9 cellular contexts compared by ENCODE assay signal in the genomic region with DNA sequence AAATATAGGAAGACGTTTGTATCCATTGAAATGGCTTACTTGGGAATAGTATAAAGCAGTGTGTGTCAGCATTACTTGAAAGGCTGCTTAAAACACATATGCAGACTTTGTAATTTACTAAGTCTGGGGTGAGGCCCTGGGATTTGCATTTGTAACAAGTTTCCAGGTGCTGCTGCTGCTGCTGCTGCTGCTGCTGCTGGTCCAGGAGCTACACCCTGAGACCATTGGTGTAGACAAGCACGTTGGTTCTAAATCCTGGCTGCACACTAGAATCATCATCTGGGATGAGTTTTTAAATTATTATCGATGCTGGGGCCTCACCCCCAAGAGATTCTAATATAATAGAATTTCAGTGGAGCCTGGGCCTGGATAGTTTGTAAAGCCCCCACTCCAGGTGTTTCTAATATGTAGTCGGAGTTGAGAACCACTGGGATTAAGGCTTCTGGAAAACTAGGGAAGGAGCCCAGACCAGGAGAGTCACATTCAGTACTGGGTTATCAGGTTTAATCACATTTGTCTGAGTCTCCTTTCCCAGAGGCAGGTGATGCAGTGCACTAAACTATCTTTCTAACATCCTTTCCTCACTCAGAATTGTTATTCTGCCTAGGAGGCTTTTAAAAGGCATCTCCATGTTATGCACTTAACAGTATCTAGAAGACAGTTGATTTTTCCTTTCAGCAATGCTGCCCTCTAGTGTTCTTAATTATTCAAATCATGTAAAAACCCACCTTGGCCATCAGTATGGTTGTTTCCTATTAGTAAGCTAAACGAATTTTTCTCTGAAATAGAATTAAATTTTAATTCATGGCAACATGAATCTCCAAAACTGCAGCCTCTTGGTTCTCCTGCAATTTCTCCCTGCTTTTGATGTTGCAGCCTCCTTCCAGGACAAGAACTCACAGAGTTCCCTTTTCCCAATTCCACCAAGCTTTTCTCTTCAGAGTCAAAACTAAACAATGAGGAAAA. TPM values are rescaled to one million over a fixed set of nuclear protein-coding genes. Genes with fewer than 3 reads are reported as not detected.
A peak's percentile ranks its signal among the peaks of the same experiment; 100 is the strongest.
DNase-seq lines count a peak whose midpoint lies in the region; ATAC-seq, FAIRE-seq and TF ChIP-seq lines count a peak whose summit lies in the region.
"Had no signal": no experiment of that assay in that cellular context is flagged by ENCODE, and none has a peak within 500 bp of the region (broad histone marks: within the 10 kb centered on the region; RNA-seq: fewer than 3 reads in every experiment).

No MANE protein-coding gene starts in this region.

- TF ChIP-seq RAD21 in GM12878 (IDR thresholded peaks at IDR 0.05; ENCODE audit: insufficient read depth, low read depth, low read length): peak; percentile 86

- RAD21 ChIA-PET in GM12878 (lab: Charles Lee; ENCODE audit: unreplicated experiment): interaction anchor here (0.6 to 3.2 kb wide), 29 partner anchors 10 to 628 kb away, joined by 3 to 27 read pairs (median 4); no protein-coding TSS in a partner anchor

- H3K9me3 Mint-ChIP-seq in T-helper 2 cell treated with Interferon-gamma antibody and Interleukin-4, amounts not matched to agents 5 μg/mL and 100 μg/mL, for 36 hours: no peaks in the 10 kb centered on the region

- no peak overlapping the region for H2AFZ ChIP-seq in GM12878 (ENCODE audit: control insufficient read depth, low read depth, low read length)

- H3K4me3 ChIP-seq in GM12878: no peak overlapping the region
- H3K4me3 ChIP-seq: SJCRH30 had no signal

- no peak for TF ChIP-seq EP300 in GM12878 (IDR thresholded peaks at IDR 0.05; ENCODE audit: borderline replicate concordance in 1 of 2, control insufficient read depth in 1 of 2, low read depth in 2 of 2, low read length in 2 of 2)

- H3K27ac Mint-ChIP-seq in T-helper 2 cell treated with Interferon-gamma antibody and Interleukin-4, amounts not matched to agents 5 μg/mL and 100 μg/mL, for 36 hours: no peak overlapping the region

- DNase-seq in COLO829 (ENCODE audit: low spot score) (peak; percentile 87), NCI-H460 (ENCODE audit: extremely low read depth, low read depth) (peak; percentile 26), GM12878 (ENCODE audit: low read depth, low spot score) (no peak), iPS-NIHi11 (ENCODE audit: low spot score) (peak; percentile 67), superior temporal gyrus (ENCODE audit: extremely low spot score) (peak; percentile 97)
- no peak for DNase-seq in T-helper 2 cell treated with Interferon-gamma antibody and Interleukin-4, amounts not matched to agents 5 μg/mL and 100 μg/mL, for 36 hours (ENCODE audit: low spot score)

- H3K27me3 ChIP-seq in GM12878 (replicated peaks in 1 of 2; ENCODE audit: control insufficient read depth in 2 of 2, insufficient read depth in 2 of 2, low read length in 1 of 2): no peaks in the 10 kb centered on the region
- H3K27me3 ChIP-seq: SJCRH30 had no signal

- BruUV-seq in GM12878 (replicated peaks; lab: Mats Ljungman, UMichigan): no TSS peak

- no peaks in the 10 kb centered on the region for H3K4me1 ChIP-seq in GM12878 (ENCODE audit: control insufficient read depth, insufficient read depth, low read length)
- H3K4me1 ChIP-seq: SJCRH30 had no signal

- no peaks in the 10 kb centered on the region for H3K79me2 ChIP-seq in GM12878 (ENCODE audit: control insufficient read depth, insufficient read depth, low read length)

- H3K9me3 ChIP-seq in GM12878 (replicated peaks; ENCODE audit: control insufficient read depth, insufficient read depth, low read length): no peaks in the 10 kb centered on the region
- H3K9me3 ChIP-seq: SJCRH30 had no signal

- intact Hi-C loops in GM12878 (cut with micrococcal nuclease; ENCODE audit: unreplicated experiment): loop anchor here (1.0 to 5.0 kb wide), 5 partner anchors 37 to 359 kb away; no protein-coding TSS in a partner anchor

- H4K20me1 ChIP-seq in GM12878 (ENCODE audit: control insufficient read depth, insufficient read depth): no peaks in the 10 kb centered on the region

- POLR2A ChIA-PET in GM12878 (lab: Charles Lee): interaction anchor here (1.4 kb wide), 1 partner anchor 29 kb away, joined by 3 read pairs; no protein-coding TSS in a partner anchor

- no peak overlapping the region for H3K4me2 ChIP-seq in GM12878 (ENCODE audit: control insufficient read depth, insufficient read depth)

- TF ChIP-seq POLR2A in GM12878 (IDR thresholded peaks at IDR 0.05; ENCODE audit: low read depth, low read length): no peak

- H3K4me1 Mint-ChIP-seq in T-helper 2 cell treated with Interferon-gamma antibody and Interleukin-4, amounts not matched to agents 5 μg/mL and 100 μg/mL, for 36 hours (ENCODE audit: low read depth): peaks cover 11% of the 10 kb centered on the region

- H3K36me3 ChIP-seq in GM12878 (ENCODE audit: control insufficient read depth in 2 of 2, insufficient read depth in 2 of 2, low read length in 1 of 2): no peaks in the 10 kb centered on the region
- H3K36me3 ChIP-seq: SJCRH30 had no signal

- peak; percentile 64 for FAIRE-seq in GM12878 (lab: Jason Lieb, UNC)

- ATAC-seq in GM19025 (IDR thresholded peaks at IDR 0.05; ENCODE audit: low read depth, unreplicated experiment) (peak; percentile 51), HG03442 (IDR thresholded peaks at IDR 0.05; ENCODE audit: unreplicated experiment) (peak; percentile 64), GM12878 (peak; percentile 96)

- CTCF ChIA-PET in GM12878 (lab: Yijun Ruan, JAX): interaction anchor here (0.6 to 9.2 kb wide), 45 partner anchors 10 to 692 kb away, joined by 3 to 122 read pairs (median 4); no protein-coding TSS in a partner anchor

- in situ Hi-C loops in GM12878 (cut with MboI): loop anchor here (10.0 kb wide), 1 partner anchor 345 kb away; no protein-coding TSS in a partner anchor

- TF ChIP-seq CTCF in GM12878 (IDR thresholded peaks at IDR 0.05 in 2 of 3, conservative IDR thresholded peaks at IDR 0.05 in 1 of 3; ENCODE audit: control insufficient read depth in 2 of 3, extremely low read depth in 1 of 3, insufficient read depth in 1 of 3, low read depth in 3 of 3, low read length in 3 of 3): peak; percentile 36 to 70 (median 45); a peak in 4 of 6 replicates

- SMC1A ChIA-PET in GM12878 (lab: Charles Lee; ENCODE audit: uncharacterized antibody, unreplicated experiment): interaction anchor here (0.6 to 6.5 kb wide), 45 partner anchors 7 to 1157 kb away, joined by 3 to 72 read pairs (median 4); no protein-coding TSS in a partner anchor

- WGBS in GM12878 (ENCODE audit: insufficient coverage, insufficient replicate concordance, low lambda C conversion rate, missing lambda C conversion rate): 36% methylated on average over 5 of the region's 5 CpGs

- no peaks in the 10 kb centered on the region for H3K36me3 Mint-ChIP-seq in T-helper 2 cell treated with Interferon-gamma antibody and Interleukin-4, amounts not matched to agents 5 μg/mL and 100 μg/mL, for 36 hours (ENCODE audit: low read depth)

- H3K4me3 Mint-ChIP-seq in T-helper 2 cell treated with Interferon-gamma antibody and Interleukin-4, amounts not matched to agents 5 μg/mL and 100 μg/mL, for 36 hours: no peak overlapping the region

- peaks cover 49% of the 10 kb centered on the region for H3K27me3 Mint-ChIP-seq in T-helper 2 cell treated with Interferon-gamma antibody and Interleukin-4, amounts not matched to agents 5 μg/mL and 100 μg/mL, for 36 hours (ENCODE audit: low read depth)

- no peak overlapping the region for H3K27ac ChIP-seq in GM12878 (ENCODE audit: control insufficient read depth, insufficient read depth)
- H3K27ac ChIP-seq: SJCRH30 had no signal

- no peak overlapping the region for H3K9ac ChIP-seq in GM12878 (ENCODE audit: control insufficient read depth, insufficient read depth, low read length)

TF ChIP-seq in GM12878, 131 proteins besides CTCF, POLR2A, EP300 and RAD21 (continues in another document):
- TF ChIP-seq HDAC6 (IDR thresholded peaks at IDR 0.05; ENCODE audit: unreplicated experiment): no peak
- peak; percentile 85 for TF ChIP-seq SMC3 (IDR thresholded peaks at IDR 0.05; ENCODE audit: borderline replicate concordance, low read length)
- no peak for TF ChIP-seq EED (IDR thresholded peaks at IDR 0.05; ENCODE audit: low read depth)
- TF ChIP-seq NFIC (IDR thresholded peaks at IDR 0.05; ENCODE audit: low read depth, low read length): no peak
- no peak for TF ChIP-seq SREBF1 (IDR thresholded peaks at IDR 0.05; ENCODE audit: low read length)
- no peak for TF ChIP-seq EZH2 (IDR thresholded peaks at IDR 0.05; ENCODE audit: borderline replicate concordance, control insufficient read depth, low read depth, low read length)

RNA-seq across cellular contexts. Expression of a gene that starts 45.4 kb away (rescaled TPM):
- total RNA-seq in NCI-H460 (2014; rRNA removed; shearing (Covaris generic)): 233 and 276 TPM in 2 replicates
- polyA plus RNA-seq in NCI-H460 (2014; cell fraction: nucleus; rRNA removed): 89.5 and 113 TPM in 2 replicates
- total RNA-seq in GM12878 (2013; cell fraction: nucleolus; rRNA removed): 113 and 121 TPM in 2 replicates
- total RNA-seq in GM12878 (2014; rRNA removed) (133 and 152 TPM in 2 replicates), GM12878 (2014; rRNA removed; fragmentation: Illumina TruSeq; extraction: Trizol) (179 TPM in 2 replicates), GM12878 (2021) (190 and 193 TPM in 2 replicates)
- 324 TPM for polyA plus RNA-seq in GM12878 (2011; ENCODE audit: low read depth)
- polyA plus RNA-seq in GM12878 (2011; rRNA removed) (191 and 203 TPM in 2 replicates), GM12878 (2014; fragmentation: Illumina TruSeq; extraction: Trizol) (190 and 214 TPM in 2 replicates), GM12878 (2014; fragmentation: Nextera tagmentation; extraction: Ambion mirVana) (100 to 1,000 TPM; 278 to 345 TPM), GM12878 (2014; rRNA removed) (124 and 153 TPM in 2 replicates), GM12878 (2016; fragmentation: Nextera tagmentation; extraction: Ambion mirVana) (100 to 1,000 TPM; 279 to 324 TPM)
- polyA plus RNA-seq in GM12878 (2011; cell fraction: cytosol; rRNA removed): 111 and 126 TPM in 2 replicates
- 29.3 and 50.0 TPM in 2 replicates for polyA plus RNA-seq in GM12878 (2011; cell fraction: nucleus; rRNA removed)
- polyA plus RNA-seq in GM12878 (2012): 292 and 304 TPM in 2 replicates
- 242 and 293 TPM in 2 replicates for polyA minus RNA-seq in GM12878 (2011; rRNA and poly(A)+ RNA removed)
- polyA minus RNA-seq in GM12878 (2011; cell fraction: cytosol; rRNA and poly(A)+ RNA removed): 60.9 and 63.5 TPM in 2 replicates
- 61.4 and 83.0 TPM in 2 replicates for polyA minus RNA-seq in GM12878 (2011; cell fraction: nucleus; rRNA and poly(A)+ RNA removed)

Comparison
In these comparisons a context has a peak if more than half of its experiments do, and no peak if none do; other contexts are left out.
1. DNase-seq: peak in COLO829 (single experiment), NCI-H460 (single experiment), iPS-NIHi11 (single experiment) and superior temporal gyrus (single experiment); none in GM12878 (single experiment) and T-helper 2 cell treated with Interferon-gamma antibody and Interleukin-4, amounts not matched to agents 5 μg/mL and 100 μg/mL, for 36 hours (single experiment).
2. Peak in every context shown above with its lines, with median percentiles within 50 percentile points of each other: ATAC-seq.